21 cellular contexts compared by ENCODE assay signal in genomic region chr10:131246089-131246488, GRCh38.
DNase-seq lines count a peak whose midpoint lies in the region; ATAC-seq and TF ChIP-seq lines count a peak whose summit lies in the region.
"Had no signal": no experiment of that assay in that cellular context is flagged by ENCODE, and none has a peak within 500 bp of the region (broad histone marks: within the 10 kb centered on the region; RNA-seq: fewer than 3 reads in every experiment).

No MANE protein-coding gene starts in this region.

- H3K4me1 ChIP-seq in heart left ventricle (peaks cover 0 to 6% (median 0%) of the 10 kb centered on the region in 12 donors), RWPE2 (ENCODE audit: insufficient read depth, poor library complexity, severe bottlenecking) (no peaks in the 10 kb centered on the region), neuronal stem cell (ENCODE audit: control insufficient read depth in 2 of 2, insufficient read depth in 1 of 2, low read depth in 1 of 2, low read length in 2 of 2) (peaks cover 0 to 11% of the 10 kb centered on the region in 2 donors), HAP-1 (no peaks in the 10 kb centered on the region)
- H3K4me1 ChIP-seq: A549 had no signal

- ATAC-seq in Right ventricle myocardium inferior, result peak; percentile 19
- no peak for ATAC-seq in heart left ventricle
- ATAC-seq in RWPE2 (ENCODE audit: low read depth), result no peak
- peak; percentile 11 for ATAC-seq in stimulated activated effector memory CD8-positive, alpha-beta T cell treated with anti-CD3 and anti-CD28 coated beads, Interleukin-12 subunit alpha, Interleukin-12 subunit beta, amount 100 ng/mL, for 72 hours
- no peak for ATAC-seq in HG03025 (IDR thresholded peaks at IDR 0.05; ENCODE audit: low FRiP score, unreplicated experiment)
- ATAC-seq: A549; CD8-positive, alpha-beta T cell; GM12878; HepG2 had no signal

- no peak overlapping the region for H3K27ac Mint-ChIP-seq in stimulated activated effector memory CD8-positive, alpha-beta T cell treated with anti-CD3 and anti-CD28 coated beads, Interleukin-12 subunit alpha, Interleukin-12 subunit beta, amount 100 ng/mL, for 72 hours
- H3K27ac Mint-ChIP-seq: CD8-positive, alpha-beta T cell had no signal

- H4K8ac ChIP-seq in neuronal stem cell (ENCODE audit: low read depth, low read length), result peak overlapping the region; percentile 50

- H3K79me1 ChIP-seq in neuronal stem cell (ENCODE audit: low read depth, low read length), result no peaks in the 10 kb centered on the region

- no peak for DNase-seq in Right ventricle myocardium inferior (ENCODE audit: missing footprints)
- DNase-seq in heart left ventricle, result no peak
- peak; percentile 20 for DNase-seq in RWPE2 (ENCODE audit: low spot score)
- DNase-seq in neuronal stem cell (ENCODE audit: low spot score), result no peak
- no peak for DNase-seq in stimulated activated effector memory CD8-positive, alpha-beta T cell treated with anti-CD3 and anti-CD28 coated beads, Interleukin-12 subunit alpha, Interleukin-12 subunit beta, amount 100 ng/mL, for 72 hours (ENCODE audit: low spot score in 2 of 2)
- DNase-seq in SHP77 (lab: John Stamatoyannopoulos, UW), result no peak
- no peak for DNase-seq in HAP-1 (ENCODE audit: low spot score in 2 of 2)
- DNase-seq: AML-193; Calu3; CD8-positive, alpha-beta T cell; DMS 273 treated with DMSO at 0.1 percent for 48 hours; DMS53; DND-41; EL; GOT3; H7 had no signal

- H4K91ac ChIP-seq in neuronal stem cell (ENCODE audit: low read depth, low read length, poor library complexity), result peak overlapping the region; percentile 60

- peak overlapping the region; percentile 58 for H2AK5ac ChIP-seq in neuronal stem cell (ENCODE audit: low read depth, low read length)

- H2BK12ac ChIP-seq in neuronal stem cell (ENCODE audit: low read length), result no peak overlapping the region

- H3K9ac ChIP-seq in neuronal stem cell (ENCODE audit: low read depth, low read length, poor library complexity), result no peak overlapping the region

- H3K9me3 ChIP-seq in heart left ventricle (no peaks in the 10 kb centered on the region), RWPE2 (ENCODE audit: severe bottlenecking) (no peaks in the 10 kb centered on the region), neuronal stem cell (replicated peaks in 1 of 2; ENCODE audit: control insufficient read depth in 2 of 2, insufficient read depth in 1 of 2, low read depth in 1 of 2, low read length in 2 of 2) (no peaks in the 10 kb centered on the region), HAP-1 (no peaks in the 10 kb centered on the region)
- H3K9me3 ChIP-seq: A549 had no signal

- H3K36me3 Mint-ChIP-seq in stimulated activated effector memory CD8-positive, alpha-beta T cell treated with anti-CD3 and anti-CD28 coated beads, Interleukin-12 subunit alpha, Interleukin-12 subunit beta, amount 100 ng/mL, for 72 hours, result no peaks in the 10 kb centered on the region
- H3K36me3 Mint-ChIP-seq: CD8-positive, alpha-beta T cell had no signal

- in situ Hi-C loops in HAP-1 (cut with MboI; ENCODE audit: low sequenced_read_pairs), result no loop called here

- TF ChIP-seq POLR2A in heart left ventricle (IDR thresholded peaks at IDR 0.05), result no peak

- H3K4ac ChIP-seq in neuronal stem cell (ENCODE audit: low read length), result peak overlapping the region; percentile 44

- H2BK120ac ChIP-seq in neuronal stem cell (ENCODE audit: low read depth, low read length), result no peak overlapping the region

- no peak overlapping the region for H3K14ac ChIP-seq in neuronal stem cell (ENCODE audit: low read length)

- no peaks in the 10 kb centered on the region for H3K4me1 Mint-ChIP-seq in stimulated activated effector memory CD8-positive, alpha-beta T cell treated with anti-CD3 and anti-CD28 coated beads, Interleukin-12 subunit alpha, Interleukin-12 subunit beta, amount 100 ng/mL, for 72 hours

- H2BK5ac ChIP-seq in neuronal stem cell (ENCODE audit: low read length), result no peak overlapping the region

- WGBS in heart left ventricle, 4 donors, result 68 to 81% (median 77%) methylated on average over 4 of the region's 4 CpGs
- WGBS in neuronal stem cell (ENCODE audit: extremely low coverage in 2 of 2, insufficient read length in 2 of 2, insufficient replicate concordance in 1 of 2), 2 donors, result no CpG with 5 or more reads among the region's 4 CpGs

- H2AFZ ChIP-seq in neuronal stem cell (ENCODE audit: low read length), result no peak overlapping the region

- no peak overlapping the region for H2BK15ac ChIP-seq in neuronal stem cell (ENCODE audit: low read length)

- intact Hi-C loops in Right ventricle myocardium inferior (cut with DNase I) (no loop called here), heart left ventricle (cut with DNase I) (no loop called here)

- H3K36me3 ChIP-seq in heart left ventricle (no peaks in the 10 kb centered on the region), RWPE2 (ENCODE audit: low read depth) (no peaks in the 10 kb centered on the region), neuronal stem cell (replicated peaks in 1 of 2; ENCODE audit: control insufficient read depth in 2 of 2, insufficient read depth in 2 of 2, low read length in 2 of 2) (no peaks in the 10 kb centered on the region), HAP-1 (replicated peaks) (no peaks in the 10 kb centered on the region)

- H3K23ac ChIP-seq in neuronal stem cell (ENCODE audit: low read depth, low read length, poor library complexity), result peak overlapping the region; percentile 37

- no peak overlapping the region for H3K4me3 Mint-ChIP-seq in stimulated activated effector memory CD8-positive, alpha-beta T cell treated with anti-CD3 and anti-CD28 coated beads, Interleukin-12 subunit alpha, Interleukin-12 subunit beta, amount 100 ng/mL, for 72 hours
- H3K4me3 Mint-ChIP-seq: CD8-positive, alpha-beta T cell had no signal

- no peak overlapping the region for H3K4me2 ChIP-seq in neuronal stem cell (ENCODE audit: insufficient read depth, low read length, poor library complexity, severe bottlenecking)
- H3K4me2 ChIP-seq: A549 had no signal

- no peak overlapping the region for H3K27ac ChIP-seq in heart left ventricle
- no peak overlapping the region for H3K27ac ChIP-seq in RWPE2 (ENCODE audit: poor library complexity, severe bottlenecking)
- H3K27ac ChIP-seq in neuronal stem cell (replicated peaks; ENCODE audit: low read length), result no peak overlapping the region
- H3K27ac ChIP-seq: 22Rv1, A549 had no signal

- H3K18ac ChIP-seq in neuronal stem cell (ENCODE audit: low read length), result peak overlapping the region; percentile 53

- TF ChIP-seq CTCF in heart left ventricle (IDR thresholded peaks at IDR 0.05), result no peak
- no peak for TF ChIP-seq CTCF in RWPE2 (IDR thresholded peaks at IDR 0.05; ENCODE audit: poor library complexity, severe bottlenecking)

- H3K9me3 Mint-ChIP-seq in stimulated activated effector memory CD8-positive, alpha-beta T cell treated with anti-CD3 and anti-CD28 coated beads, Interleukin-12 subunit alpha, Interleukin-12 subunit beta, amount 100 ng/mL, for 72 hours, result peaks cover 4% of the 10 kb centered on the region
- H3K9me3 Mint-ChIP-seq: CD8-positive, alpha-beta T cell had no signal

- H3K4me3 ChIP-seq in heart left ventricle, result no peak overlapping the region
- no peak overlapping the region for H3K4me3 ChIP-seq in RWPE2 (ENCODE audit: severe bottlenecking)
- no peak overlapping the region for H3K4me3 ChIP-seq in neuronal stem cell (ENCODE audit: low read length in 2 of 2)
- H3K4me3 ChIP-seq in HAP-1, result no peak overlapping the region
- H3K4me3 ChIP-seq: A549, GM12878 had no signal

- peaks cover 2 to 49% (median 13%) of the 10 kb centered on the region in 9 donors for H3K27me3 ChIP-seq in heart left ventricle
- H3K27me3 ChIP-seq in RWPE2 (ENCODE audit: insufficient read depth, poor library complexity, severe bottlenecking), result no peaks in the 10 kb centered on the region
- H3K27me3 ChIP-seq in neuronal stem cell (ENCODE audit: control insufficient read depth in 3 of 3, insufficient read depth in 3 of 3, low read depth in 1 of 3, low read length in 3 of 3), result no peaks in the 10 kb centered on the region
- H3K27me3 ChIP-seq in HAP-1 (ENCODE audit: low read depth), result no peaks in the 10 kb centered on the region

Comparison
In these comparisons a context has a peak if more than half of its experiments do, and no peak if none do; other contexts are left out.
1. ATAC-seq: peak in Right ventricle myocardium inferior (single experiment) and stimulated activated effector memory CD8-positive, alpha-beta T cell treated with anti-CD3 and anti-CD28 coated beads, Interleukin-12 subunit alpha, Interleukin-12 subunit beta, amount 100 ng/mL, for 72 hours (single experiment); none in heart left ventricle (0 of 4), RWPE2 (single experiment) and HG03025 (single experiment).